In genomic region chr7:33108931-33109757, GRCh38 we compare ENCODE assay signal across 8 cellular contexts.
DNase-seq lines count a peak whose midpoint lies in the region; ATAC-seq lines count a peak whose summit lies in the region.

RP9 (minus strand) TSS chr7:33109404; CDS start chr7:33109372, 32 bp downstream.

- ATAC-seq in GM18867 (IDR thresholded peaks at IDR 0.05; ENCODE audit: unreplicated experiment) = peak; percentile 91
- ATAC-seq in HG03095 (IDR thresholded peaks at IDR 0.05; ENCODE audit: unreplicated experiment) = peak; percentile 88

- peak; percentile 77 for DNase-seq in AG08395 (ENCODE audit: low spot score)
- DNase-seq in NCI-H2196 treated with DMSO at 0.1 percent for 48 hours (lab: John Stamatoyannopoulos, UW; ENCODE audit: unreplicated experiment) = peak; percentile 55
- DNase-seq in activated CD4-positive, CD25-positive, alpha-beta regulatory T cell treated with anti-CD3 and anti-CD28 coated beads, Interleukin-2, amount 50 U/mL, for 16 hours (ENCODE audit: low read depth, low spot score) = peak; percentile 48
- peak; percentile 59 for DNase-seq in cerebellar cortex (ENCODE audit: low spot score)
- peak; percentile 96 for DNase-seq in left kidney (ENCODE audit: low read depth, low spot score)
- DNase-seq in stimulated activated CD4-positive, alpha-beta T cell treated with anti-CD3 and anti-CD28 coated beads, Interleukin-1b, Interleukin-23, amount 100 ng/mL, for 48 hours = peak; percentile 76

Comparison
In these comparisons a context has a peak if more than half of its experiments do, and no peak if none do; other contexts are left out.
1. Peak in every context shown above with its lines: DNase-seq and ATAC-seq.